Comparison of ENCODE assay signal across 8 cellular contexts in the genomic region with DNA sequence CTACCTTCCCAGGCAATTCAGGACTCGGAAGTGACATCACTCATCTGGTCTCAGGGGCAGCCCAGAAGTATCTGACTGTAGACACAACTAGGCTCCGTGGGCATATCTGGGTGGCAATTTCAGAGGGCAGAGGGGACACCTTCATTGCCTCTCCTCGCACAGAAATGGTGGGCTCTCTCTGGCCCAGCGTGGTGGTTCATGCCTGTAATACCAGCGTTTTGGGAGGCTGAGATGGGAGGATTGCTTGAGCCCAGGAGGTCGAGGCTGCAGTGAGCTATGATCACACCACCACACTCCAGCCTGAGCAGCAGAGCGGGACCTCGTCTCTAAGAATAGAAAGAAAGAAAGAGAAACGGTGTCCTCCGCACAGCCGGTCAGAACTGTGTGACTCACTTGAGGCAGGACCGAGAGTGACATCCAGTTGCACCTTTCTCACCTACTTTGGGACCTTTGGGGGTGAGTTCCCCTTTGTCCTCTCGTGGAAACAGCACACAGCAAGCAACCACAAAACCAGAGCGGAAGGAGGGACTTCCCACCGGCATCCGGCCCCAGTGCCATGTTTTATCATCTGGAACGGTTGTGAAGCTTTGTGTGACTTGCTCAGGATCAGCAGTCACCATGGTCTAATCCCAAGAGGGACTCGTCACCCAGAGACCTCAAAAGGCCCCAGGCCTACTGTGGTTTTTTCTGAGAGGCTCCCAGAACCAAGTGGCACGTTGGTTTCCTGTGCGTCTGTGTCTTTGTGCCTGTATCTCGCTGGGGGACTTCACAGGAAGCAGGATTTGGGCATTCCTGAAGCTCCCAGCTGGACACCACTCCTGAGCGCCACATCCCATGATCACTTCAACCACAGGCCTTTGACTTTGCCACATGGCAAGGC. TPM values are rescaled to one million over a fixed set of nuclear protein-coding genes. Genes with fewer than 3 reads are reported as not detected.
DNase-seq lines count a peak whose midpoint lies in the region; ATAC-seq and TF ChIP-seq lines count a peak whose summit lies in the region.

No MANE protein-coding gene starts in this region.

- no peak overlapping the region for H3K27ac Mint-ChIP-seq in MCF 10A (ENCODE audit: low read depth, unreplicated experiment)

- DNase-seq in Daoy (ENCODE audit: low read depth) (peak; percentile 18), activated T-cell treated with anti-CD3 and anti-CD28 coated beads for 48 hours (ENCODE audit: low read depth) (peak; percentile 61), omental fat pad (ENCODE audit: low spot score) (no peak), MCF 10A (ENCODE audit: unreplicated experiment) (no peak), DMS 273 treated with DMSO at 0.1 percent for 48 hours (lab: John Stamatoyannopoulos, UW) (no peak)
- peak; percentile 6 for DNase-seq in stimulated activated CD8-positive, alpha-beta memory T cell treated with anti-CD3 and anti-CD28 coated beads, Interleukin-12 subunit alpha, Interleukin-12 subunit beta, amount 100 ng/mL, for 4 hours (ENCODE audit: low read depth)

- peak; percentile 85 for ATAC-seq in GM21367 (IDR thresholded peaks at IDR 0.05; ENCODE audit: unreplicated experiment)
- ATAC-seq in HG03558 (IDR thresholded peaks at IDR 0.05; ENCODE audit: extremely low read depth, unreplicated experiment): peak; percentile 71
- ATAC-seq in omental fat pad (ENCODE audit: low FRiP score): no peak

- POLR2A ChIA-PET in MCF 10A (lab: Yijun Ruan, JAX): interaction anchor here (0.6 kb wide), 1 partner anchor 337 kb away, joined by 4 read pairs; no protein-coding TSS in a partner anchor

- no peak for TF ChIP-seq CTCF in omental fat pad (IDR thresholded peaks at IDR 0.05)
- TF ChIP-seq CTCF in MCF 10A (IDR thresholded peaks at IDR 0.05; ENCODE audit: unreplicated experiment): no peak

- CTCF ChIA-PET in MCF 10A (lab: Yijun Ruan, JAX): no interaction called here

- no peaks in the 10 kb centered on the region for H3K9me3 Mint-ChIP-seq in MCF 10A (ENCODE audit: unreplicated experiment)

- H3K36me3 Mint-ChIP-seq in MCF 10A (ENCODE audit: insufficient read depth, unreplicated experiment): no peaks in the 10 kb centered on the region

- intact Hi-C loops in MCF 10A (cut with micrococcal nuclease): no loop called here

- no TSS peak for BruUV-seq in MCF 10A (replicated peaks; lab: Mats Ljungman, UMichigan)

- peaks cover 21% of the 10 kb centered on the region for H3K27me3 Mint-ChIP-seq in MCF 10A (ENCODE audit: insufficient read depth, unreplicated experiment)

- H3K4me1 Mint-ChIP-seq in MCF 10A (ENCODE audit: insufficient read depth, unreplicated experiment): no peaks in the 10 kb centered on the region

- no peak overlapping the region for H3K4me3 Mint-ChIP-seq in MCF 10A (ENCODE audit: unreplicated experiment)

RNA-seq across cellular contexts. Expression of gene EMID1, which starts 38.4 kb away (rescaled TPM):
- total RNA-seq in Daoy (2014; rRNA removed; shearing (Covaris generic)): 1.3 and 9.0 TPM in 2 replicates
- total RNA-seq in omental fat pad (1 to 10 TPM; 1.5 to 2.5 (median 1.7) TPM), MCF 10A (2022) (not detected in 2 replicates)

Comparison
In these comparisons a context has a peak if more than half of its experiments do, and no peak if none do; other contexts are left out.
1. DNase-seq: peak in Daoy (single experiment), activated T-cell treated with anti-CD3 and anti-CD28 coated beads for 48 hours (single experiment) and stimulated activated CD8-positive, alpha-beta memory T cell treated with anti-CD3 and anti-CD28 coated beads, Interleukin-12 subunit alpha, Interleukin-12 subunit beta, amount 100 ng/mL, for 4 hours (single experiment); none in omental fat pad (single experiment), MCF 10A (single experiment) and DMS 273 treated with DMSO at 0.1 percent for 48 hours (single experiment).